1 cellular context compared by ENCODE assay signal in the genomic region with DNA sequence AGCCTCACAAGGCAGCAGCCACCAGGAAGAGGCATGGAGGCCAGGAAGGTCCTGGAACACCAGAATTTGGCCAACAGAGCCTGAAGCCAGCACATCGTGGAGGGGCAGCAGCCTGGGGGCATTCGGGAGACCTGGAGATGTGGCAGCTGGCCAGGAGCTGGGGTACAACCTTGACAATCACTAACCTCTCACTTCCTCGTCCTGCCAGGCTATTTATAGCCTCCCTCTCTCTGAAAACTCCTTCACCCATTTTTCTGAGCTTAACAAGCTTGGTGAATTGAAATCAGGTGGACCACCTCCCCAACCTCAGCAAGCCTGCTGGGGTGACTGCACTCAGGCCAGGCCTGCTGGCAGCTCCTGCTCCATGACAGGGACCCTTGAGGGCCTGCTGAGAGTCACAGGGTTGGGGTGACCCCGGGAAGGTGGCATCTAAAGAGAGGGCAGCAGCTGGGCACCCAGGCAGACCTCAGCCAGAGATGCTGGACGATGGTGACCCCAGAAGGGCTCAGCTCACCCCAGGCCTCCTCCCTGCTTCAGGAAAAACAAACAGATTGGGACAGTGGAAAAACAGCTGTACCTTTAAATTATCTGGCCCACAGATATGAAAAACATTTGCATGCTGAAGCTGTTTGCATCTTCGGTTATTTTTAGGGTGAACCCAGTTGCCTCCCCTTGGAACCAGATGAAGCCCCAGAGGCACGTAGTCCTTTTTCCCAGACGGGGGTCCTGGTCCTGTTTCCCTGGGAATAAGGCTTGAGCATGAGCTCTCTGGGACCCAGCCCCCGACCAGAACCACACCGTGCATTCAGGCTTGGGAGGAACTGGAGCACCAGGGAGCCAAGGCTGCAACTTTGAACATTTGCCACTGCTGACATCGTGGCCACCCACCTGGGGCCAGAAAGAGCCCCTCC.
TF ChIP-seq lines count a peak whose summit lies in the region.

No MANE protein-coding gene starts in this region.

TF ChIP-seq in HepG2, 621 proteins besides CTCF, POLR2A, EP300 and RAD21 (continued from another document):
- TF ChIP-seq, protein P1, sequence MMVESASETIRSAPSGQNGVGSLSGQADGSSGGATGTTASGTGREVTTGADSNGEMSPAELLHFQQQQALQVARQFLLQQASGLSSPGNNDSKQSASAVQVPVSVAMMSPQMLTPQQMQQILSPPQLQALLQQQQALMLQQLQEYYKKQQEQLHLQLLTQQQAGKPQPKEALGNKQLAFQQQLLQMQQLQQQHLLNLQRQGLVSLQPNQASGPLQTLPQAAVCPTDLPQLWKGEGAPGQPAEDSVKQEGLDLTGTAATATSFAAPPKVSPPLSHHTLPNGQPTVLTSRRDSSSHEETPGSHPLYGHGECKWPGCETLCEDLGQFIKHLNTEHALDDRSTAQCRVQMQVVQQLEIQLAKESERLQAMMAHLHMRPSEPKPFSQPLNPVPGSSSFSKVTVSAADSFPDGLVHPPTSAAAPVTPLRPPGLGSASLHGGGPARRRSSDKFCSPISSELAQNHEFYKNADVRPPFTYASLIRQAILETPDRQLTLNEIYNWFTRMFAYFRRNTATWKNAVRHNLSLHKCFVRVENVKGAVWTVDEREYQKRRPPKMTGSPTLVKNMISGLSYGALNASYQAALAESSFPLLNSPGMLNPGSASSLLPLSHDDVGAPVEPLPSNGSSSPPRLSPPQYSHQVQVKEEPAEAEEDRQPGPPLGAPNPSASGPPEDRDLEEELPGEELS (CRISPR knock-in tag; IDR thresholded peaks at IDR 0.05), result no peak
- TF ChIP-seq SSRP1 (CRISPR knock-in tag; IDR thresholded peaks at IDR 0.05), result no peak
- TF ChIP-seq, protein P2, sequence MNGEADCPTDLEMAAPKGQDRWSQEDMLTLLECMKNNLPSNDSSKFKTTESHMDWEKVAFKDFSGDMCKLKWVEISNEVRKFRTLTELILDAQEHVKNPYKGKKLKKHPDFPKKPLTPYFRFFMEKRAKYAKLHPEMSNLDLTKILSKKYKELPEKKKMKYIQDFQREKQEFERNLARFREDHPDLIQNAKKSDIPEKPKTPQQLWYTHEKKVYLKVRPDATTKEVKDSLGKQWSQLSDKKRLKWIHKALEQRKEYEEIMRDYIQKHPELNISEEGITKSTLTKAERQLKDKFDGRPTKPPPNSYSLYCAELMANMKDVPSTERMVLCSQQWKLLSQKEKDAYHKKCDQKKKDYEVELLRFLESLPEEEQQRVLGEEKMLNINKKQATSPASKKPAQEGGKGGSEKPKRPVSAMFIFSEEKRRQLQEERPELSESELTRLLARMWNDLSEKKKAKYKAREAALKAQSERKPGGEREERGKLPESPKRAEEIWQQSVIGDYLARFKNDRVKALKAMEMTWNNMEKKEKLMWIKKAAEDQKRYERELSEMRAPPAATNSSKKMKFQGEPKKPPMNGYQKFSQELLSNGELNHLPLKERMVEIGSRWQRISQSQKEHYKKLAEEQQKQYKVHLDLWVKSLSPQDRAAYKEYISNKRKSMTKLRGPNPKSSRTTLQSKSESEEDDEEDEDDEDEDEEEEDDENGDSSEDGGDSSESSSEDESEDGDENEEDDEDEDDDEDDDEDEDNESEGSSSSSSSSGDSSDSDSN (CRISPR knock-in tag; IDR thresholded peaks at IDR 0.05), result no peak
- no peak for TF ChIP-seq MTA1 (CRISPR knock-in tag; IDR thresholded peaks at IDR 0.05; ENCODE audit: borderline replicate concordance)
- no peak for TF ChIP-seq ZBTB20 (CRISPR knock-in tag; IDR thresholded peaks at IDR 0.05; ENCODE audit: borderline replicate concordance, low read depth)
- TF ChIP-seq ZFP37 (CRISPR knock-in tag; IDR thresholded peaks at IDR 0.05; ENCODE audit: borderline replicate concordance), result no peak
- TF ChIP-seq SOX13 (IDR thresholded peaks at IDR 0.05), result no peak
- no peak for TF ChIP-seq SOX13 (CRISPR knock-in tag; conservative IDR thresholded peaks at IDR 0.05 in 1 of 2, IDR thresholded peaks at IDR 0.05 in 1 of 2)
- TF ChIP-seq SMC3 (IDR thresholded peaks at IDR 0.05; ENCODE audit: low read length), result no peak
- TF ChIP-seq, protein P3, sequence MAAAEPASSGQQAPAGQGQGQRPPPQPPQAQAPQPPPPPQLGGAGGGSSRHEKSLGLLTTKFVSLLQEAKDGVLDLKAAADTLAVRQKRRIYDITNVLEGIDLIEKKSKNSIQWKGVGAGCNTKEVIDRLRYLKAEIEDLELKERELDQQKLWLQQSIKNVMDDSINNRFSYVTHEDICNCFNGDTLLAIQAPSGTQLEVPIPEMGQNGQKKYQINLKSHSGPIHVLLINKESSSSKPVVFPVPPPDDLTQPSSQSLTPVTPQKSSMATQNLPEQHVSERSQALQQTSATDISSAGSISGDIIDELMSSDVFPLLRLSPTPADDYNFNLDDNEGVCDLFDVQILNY (CRISPR knock-in tag; conservative IDR thresholded peaks at IDR 0.05), result no peak
- no peak for TF ChIP-seq ZNF17 (CRISPR knock-in tag; IDR thresholded peaks at IDR 0.05)
TF ChIP-seq in HepG2: peak in this region for 0.
